Comparison of ENCODE assay signal across 8 cellular contexts in genomic region chr13:40993119-40993518, GRCh38. TPM values are rescaled to one million over a fixed set of nuclear protein-coding genes. Genes with fewer than 3 reads are reported as not detected.
DNase-seq lines count a peak whose midpoint lies in the region; ATAC-seq and TF ChIP-seq lines count a peak whose summit lies in the region.

No MANE protein-coding gene starts in this region.

- H3K27me3 ChIP-seq in prostate gland (replicated peaks; ENCODE audit: insufficient read depth): no peaks in the 10 kb centered on the region

- H3K36me3 ChIP-seq in HEK293 (ENCODE audit: control insufficient read depth in 2 of 2, insufficient read depth in 1 of 2, low read length in 2 of 2): no peaks in the 10 kb centered on the region
- no peaks in the 10 kb centered on the region for H3K36me3 ChIP-seq in prostate gland

- H3K27ac ChIP-seq in HEK293 (ENCODE audit: extremely low read depth, low read depth, low read length): no peak overlapping the region
- H3K27ac ChIP-seq in prostate gland: peak overlapping the region; percentile 83 to 85

- H3K4me3 ChIP-seq in HEK293 (ENCODE audit: low read depth, low read length) (no peak overlapping the region), prostate gland (no peak overlapping the region)

- intact Hi-C loops in prostate gland (cut with DNase I): no loop called here

- H3K9me3 ChIP-seq in HEK293 (ENCODE audit: control insufficient read depth, insufficient read depth, low read depth, low read length): no peaks in the 10 kb centered on the region
- no peaks in the 10 kb centered on the region for H3K9me3 ChIP-seq in prostate gland

- ATAC-seq in GM21529 (IDR thresholded peaks at IDR 0.05; ENCODE audit: unreplicated experiment) (no peak), HG03097 (IDR thresholded peaks at IDR 0.05; ENCODE audit: low FRiP score, unreplicated experiment) (no peak)

- CTCF ChIA-PET in HEK293 (lab: Yijun Ruan, JAX): interaction anchor here (0.7 to 1.8 kb wide), 2 partner anchors 18 to 138 kb away, joined by 4 to 9 read pairs; no protein-coding TSS in a partner anchor

- no peak for TF ChIP-seq CTCF in HEK293 (tag by site-specific recombination; IDR thresholded peaks at IDR 0.05)
- no peak for TF ChIP-seq CTCF in prostate gland (IDR thresholded peaks at IDR 0.05)

- DNase-seq in NCI-H510A (lab: John Stamatoyannopoulos, UW) (peak; percentile 20), dermis blood vessel endothelial cell (peak; percentile 14), prostate gland (ENCODE audit: low spot score) (no peak), SIG-M5 treated with dmso at 0.1 percent for 504 hours (lab: John Stamatoyannopoulos, UW; ENCODE audit: unreplicated experiment) (no peak), retina (no peak)

- no peaks in the 10 kb centered on the region for H3K4me1 ChIP-seq in HEK293 (ENCODE audit: control insufficient read depth, insufficient read depth, low read length)
- peaks cover 8% of the 10 kb centered on the region for H3K4me1 ChIP-seq in prostate gland (replicated peaks)

- TF ChIP-seq POLR2A in prostate gland (IDR thresholded peaks at IDR 0.05): no peak

- WGBS in prostate gland: 61% methylated on average over 10 of the region's 10 CpGs

- POLR2A ChIA-PET in HEK293 (lab: Yijun Ruan, JAX): no interaction called here

TF ChIP-seq in HEK293, 187 proteins besides CTCF, POLR2A, EP300 and RAD21:
- TF ChIP-seq ZNF211 (tag by site-specific recombination; IDR thresholded peaks at IDR 0.05; ENCODE audit: low read depth) (no peak), SCRT2 (tag by site-specific recombination; IDR thresholded peaks at IDR 0.05) (peak; percentile 76), ZNF280D (tag by site-specific recombination; IDR thresholded peaks at IDR 0.05) (no peak)

RNA-seq across cellular contexts. Expression of gene ELF1, which starts 26.0 kb away (rescaled TPM):
- total RNA-seq in dermis blood vessel endothelial cell (95.5 and 124 TPM in 2 replicates), prostate gland (100 to 1,000 TPM; 108 to 123 TPM)

Comparison
In these comparisons a context has a peak if more than half of its experiments do, and no peak if none do; other contexts are left out.
1. DNase-seq: peak in NCI-H510A (single experiment) and dermis blood vessel endothelial cell (single experiment); none in prostate gland (single experiment), SIG-M5 treated with dmso at 0.1 percent for 504 hours (single experiment) and retina (single experiment).